29 cellular contexts compared by ENCODE assay signal in genomic region chr16:86088816-86089215, GRCh38.
"Had no signal": no experiment of that assay in that cellular context is flagged by ENCODE, and none has a peak within 500 bp of the region (broad histone marks: within the 10 kb centered on the region; RNA-seq: fewer than 3 reads in every experiment).

No MANE protein-coding gene starts in this region.

- H3K4me1 Mint-ChIP-seq: activated CD4-positive, alpha-beta memory T cell treated with anti-CD3 and anti-CD28 coated beads, Interleukin-2, amount 10 ng/mL, durations not matched to agents 7 days and 5 days; activated naive CD4-positive, alpha-beta T cell treated with anti-CD3 and anti-CD28 coated beads, Interleukin-2, amount 50 U/mL, for 24 hours; brain had no signal

- H3K4me1 ChIP-seq: ascending aorta, pancreas, psoas muscle, testis, transverse colon had no signal

- H3K9me3 ChIP-seq: ascending aorta, gastroesophageal sphincter, pancreas, psoas muscle, testis, transverse colon had no signal

- FAIRE-seq: keratinocyte, pancreas, urothelium cell line had no signal

- H3K36me3 ChIP-seq: ascending aorta, cardiac muscle cell, gastroesophageal sphincter, pancreas, transverse colon, WERI-Rb-1 had no signal

- H3K27me3 Mint-ChIP-seq: activated CD4-positive, alpha-beta memory T cell treated with anti-CD3 and anti-CD28 coated beads, Interleukin-2, amount 10 ng/mL, durations not matched to agents 7 days and 5 days; activated naive CD4-positive, alpha-beta T cell treated with anti-CD3 and anti-CD28 coated beads, Interleukin-2, amount 50 U/mL, for 24 hours; activated T-cell treated with anti-CD3 and anti-CD28 coated beads, Interleukin-2, amount 50 U/mL, for 24 hours had no signal

- H3K27ac ChIP-seq: ascending aorta, cardiac muscle cell, gastroesophageal sphincter, hepatocyte, pancreas, psoas muscle, testis, transverse colon, WERI-Rb-1 had no signal

- H3K27me3 ChIP-seq: ascending aorta, cardiac muscle cell, gastroesophageal sphincter, hepatocyte, pancreas, testis, transverse colon had no signal

- H3K27ac Mint-ChIP-seq: activated CD4-positive, alpha-beta memory T cell treated with anti-CD3 and anti-CD28 coated beads, Interleukin-2, amount 10 ng/mL, durations not matched to agents 7 days and 5 days; activated naive CD4-positive, alpha-beta T cell treated with anti-CD3 and anti-CD28 coated beads, Interleukin-2, amount 50 U/mL, for 24 hours; activated T-cell treated with anti-CD3 and anti-CD28 coated beads, Interleukin-2, amount 50 U/mL, for 24 hours; brain; effector memory CD8-positive, alpha-beta T cell; T-helper 17 cell had no signal

- ATAC-seq: activated CD4-positive, CD25-positive, alpha-beta regulatory T cell treated with anti-CD3 and anti-CD28 coated beads, Interleukin-2, amount 50 U/mL, for 24 hours; effector memory CD8-positive, alpha-beta T cell; gastroesophageal sphincter; left colon; naive thymus-derived CD4-positive, alpha-beta T cell; pancreas; psoas muscle; T-helper 17 cell had no signal

- H3K4me3 Mint-ChIP-seq: activated CD4-positive, alpha-beta memory T cell treated with anti-CD3 and anti-CD28 coated beads, Interleukin-2, amount 10 ng/mL, durations not matched to agents 7 days and 5 days; activated naive CD4-positive, alpha-beta T cell treated with anti-CD3 and anti-CD28 coated beads, Interleukin-2, amount 50 U/mL, for 24 hours; activated T-cell treated with anti-CD3 and anti-CD28 coated beads, Interleukin-2, amount 50 U/mL, for 24 hours; brain; effector memory CD8-positive, alpha-beta T cell; naive thymus-derived CD4-positive, alpha-beta T cell; T-helper 17 cell had no signal

- H3K9me3 Mint-ChIP-seq: activated CD4-positive, alpha-beta memory T cell treated with anti-CD3 and anti-CD28 coated beads, Interleukin-2, amount 10 ng/mL, durations not matched to agents 7 days and 5 days; activated naive CD4-positive, alpha-beta T cell treated with anti-CD3 and anti-CD28 coated beads, Interleukin-2, amount 50 U/mL, for 24 hours; activated T-cell treated with anti-CD3 and anti-CD28 coated beads, Interleukin-2, amount 50 U/mL, for 24 hours; effector memory CD8-positive, alpha-beta T cell; naive thymus-derived CD4-positive, alpha-beta T cell had no signal

- H3K4me3 ChIP-seq: ascending aorta, cardiac muscle cell, gastroesophageal sphincter, hepatocyte, pancreas, psoas muscle, testis, transverse colon had no signal

- DNase-seq: activated CD4-positive, alpha-beta memory T cell treated with anti-CD3 and anti-CD28 coated beads, Interleukin-2, amount 10 ng/mL, durations not matched to agents 7 days and 5 days; activated CD4-positive, alpha-beta T cell treated with anti-CD3 and anti-CD28 coated beads for 48 hours; activated CD8-positive, alpha-beta memory T cell treated with anti-CD3 and anti-CD28 coated beads, Interleukin-2, amount 50 U/mL, for 48 hours; activated T-cell treated with anti-CD3 and anti-CD28 coated beads, Interleukin-2, amount 50 U/mL, for 24 hours; cortex of kidney; effector memory CD8-positive, alpha-beta T cell; erythroblast; left colon; midbrain; naive thymus-derived CD4-positive, alpha-beta T cell; nucleus accumbens; psoas muscle; stimulated activated CD4-positive, alpha-beta T cell treated with anti-CD3 and anti-CD28 coated beads, Interleukin-2, amount 100 ng/mL, for 48 hours; stimulated activated naive CD4-positive, alpha-beta T cell treated with Interleukin-2 at 50 U/mL for 16 hours; T-helper 17 cell; T1000; testis; transverse colon; WERI-Rb-1 had no signal

- H3K36me3 Mint-ChIP-seq: activated naive CD4-positive, alpha-beta T cell treated with anti-CD3 and anti-CD28 coated beads, Interleukin-2, amount 50 U/mL, for 24 hours; brain; naive thymus-derived CD4-positive, alpha-beta T cell had no signal
